In the genomic region with DNA sequence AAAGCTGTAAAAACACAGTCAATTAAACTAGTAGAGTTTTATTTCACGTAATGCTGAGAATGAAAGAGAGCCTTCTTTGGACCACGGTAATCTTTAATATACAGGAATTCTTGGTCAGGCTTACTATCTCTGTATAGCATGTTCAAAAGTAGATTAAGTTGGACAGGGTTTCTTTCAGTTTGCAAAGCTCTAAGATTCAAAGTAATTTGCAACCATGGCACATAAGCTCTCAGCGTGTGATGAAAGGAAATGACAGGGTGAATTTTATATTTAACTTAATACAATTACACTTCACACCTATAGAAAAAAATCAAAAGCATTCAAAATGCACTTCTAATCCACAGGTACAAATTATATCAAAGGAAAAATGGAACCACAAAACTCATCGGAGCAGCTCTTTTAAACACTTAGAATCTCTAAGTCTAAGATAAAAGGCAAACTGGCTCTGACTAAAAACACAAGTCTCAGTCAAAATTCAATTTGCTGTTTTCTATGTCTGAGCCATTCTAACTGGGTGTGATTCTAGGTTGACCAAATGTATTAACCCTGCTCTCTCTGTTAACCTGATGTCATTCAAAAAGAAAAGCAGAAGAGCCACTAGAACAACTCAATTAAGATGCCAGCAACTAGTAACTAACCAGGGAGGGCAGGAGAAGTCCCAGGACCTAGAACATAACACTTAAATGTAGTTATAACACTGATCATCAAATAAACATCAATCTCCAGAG, we compare ENCODE assay signal across 15 cellular contexts.
DNase-seq lines count a peak whose midpoint lies in the region; ATAC-seq, FAIRE-seq and TF ChIP-seq lines count a peak whose summit lies in the region.
"Had no signal": no experiment of that assay in that cellular context is flagged by ENCODE, and none has a peak within 500 bp of the region (broad histone marks: within the 10 kb centered on the region; RNA-seq: fewer than 3 reads in every experiment).

No MANE protein-coding gene starts in this region.

- in situ Hi-C loops in gastrocnemius medialis (cut with MboI; ENCODE audit: low sequenced_read_pairs in 4 of 4): loop anchor here in 3 of 4 donors (5.0 to 25.0 kb wide), 2 partner anchors 107 kb away; no protein-coding TSS in a partner anchor

- H3K9ac ChIP-seq in endocrine pancreas (ENCODE audit: control insufficient read depth, insufficient read depth, low read length): no peak overlapping the region

- H3K27me3 ChIP-seq in endocrine pancreas (ENCODE audit: control insufficient read depth, insufficient read depth, low read length) (no peaks in the 10 kb centered on the region), gastrocnemius medialis (no peaks in the 10 kb centered on the region), small intestine (ENCODE audit: control insufficient read depth in 2 of 2, insufficient read depth in 2 of 2, low read length in 2 of 2) (no peaks in the 10 kb centered on the region)
- H3K27me3 ChIP-seq: ovary, upper lobe of left lung had no signal

- TF ChIP-seq CTCF in gastrocnemius medialis (IDR thresholded peaks at IDR 0.05 in 4 of 5, conservative IDR thresholded peaks at IDR 0.05 in 1 of 5): no peak

- intact Hi-C loops in gastrocnemius medialis (cut with DNase I; ENCODE audit: low total_unique reads): loop anchor here (5.0 kb wide), 1 partner anchor 202 kb away; no protein-coding TSS in a partner anchor

- H3K27me3 Mint-ChIP-seq in activated T-cell treated with anti-CD3 and anti-CD28 coated beads, Interleukin-2, amount 50 U/mL, for 24 hours: no peaks in the 10 kb centered on the region
- H3K27me3 Mint-ChIP-seq in IgD-negative memory B cell: no peaks in the 10 kb centered on the region
- H3K27me3 Mint-ChIP-seq in effector memory CD8-positive, alpha-beta T cell: no peaks in the 10 kb centered on the region

- ATAC-seq in gastrocnemius medialis: no peak
- no peak for ATAC-seq in effector memory CD8-positive, alpha-beta T cell (replicated peaks)

- H3K4me1 Mint-ChIP-seq in activated T-cell treated with anti-CD3 and anti-CD28 coated beads, Interleukin-2, amount 50 U/mL, for 24 hours (ENCODE audit: low read depth): peaks cover 56% of the 10 kb centered on the region
- H3K4me1 Mint-ChIP-seq in IgD-negative memory B cell: peaks cover 39 to 49% (median 46%) of the 10 kb centered on the region in 3 donors
- H3K4me1 Mint-ChIP-seq in effector memory CD8-positive, alpha-beta T cell (ENCODE audit: low read depth in 2 of 2): peaks cover 12 to 15% of the 10 kb centered on the region in 2 donors

- no peaks in the 10 kb centered on the region for H3K36me3 ChIP-seq in endocrine pancreas (ENCODE audit: control insufficient read depth, insufficient read depth, low read length)
- no peaks in the 10 kb centered on the region for H3K36me3 ChIP-seq in gastrocnemius medialis
- H3K36me3 ChIP-seq in small intestine (ENCODE audit: control insufficient read depth in 2 of 2, insufficient read depth in 2 of 2, low read length in 2 of 2): no peaks in the 10 kb centered on the region
- H3K36me3 ChIP-seq: ovary, upper lobe of left lung had no signal

- 72 to 83% (median 75%) methylated on average over 4 of the region's 4 CpGs for WGBS in small intestine, 3 donors

- H3K4me1 ChIP-seq in endocrine pancreas (ENCODE audit: control insufficient read depth, insufficient read depth, low read length) (peaks cover 52% of the 10 kb centered on the region), gastrocnemius medialis (peaks cover 46 to 64% of the 10 kb centered on the region in 2 donors), small intestine (ENCODE audit: control insufficient read depth in 2 of 2, insufficient read depth in 1 of 2, low read depth in 1 of 2, low read length in 1 of 2) (peaks cover 0 to 23% of the 10 kb centered on the region in 2 donors)

- H3K27ac Mint-ChIP-seq in activated T-cell treated with anti-CD3 and anti-CD28 coated beads, Interleukin-2, amount 50 U/mL, for 24 hours: peak overlapping the region; percentile 76
- peak overlapping the region in 2 of 3 donors; percentile 23 to 71 for H3K27ac Mint-ChIP-seq in IgD-negative memory B cell
- H3K27ac Mint-ChIP-seq in effector memory CD8-positive, alpha-beta T cell: no peak overlapping the region

- H3K36me3 Mint-ChIP-seq in activated T-cell treated with anti-CD3 and anti-CD28 coated beads, Interleukin-2, amount 50 U/mL, for 24 hours (ENCODE audit: low read depth): no peaks in the 10 kb centered on the region
- H3K36me3 Mint-ChIP-seq in IgD-negative memory B cell: no peaks in the 10 kb centered on the region
- no peaks in the 10 kb centered on the region for H3K36me3 Mint-ChIP-seq in effector memory CD8-positive, alpha-beta T cell (ENCODE audit: insufficient read depth)

- no peak for FAIRE-seq in small intestine (lab: Jason Lieb, UNC)

- H3K9me3 ChIP-seq in endocrine pancreas (ENCODE audit: control insufficient read depth, low read length) (no peaks in the 10 kb centered on the region), gastrocnemius medialis (no peaks in the 10 kb centered on the region), small intestine (ENCODE audit: control insufficient read depth, low read depth) (no peaks in the 10 kb centered on the region)
- H3K9me3 ChIP-seq: ovary, upper lobe of left lung had no signal

- H3K27ac ChIP-seq in gastrocnemius medialis (peak overlapping the region in 3 of 4 donors; percentile 4 to 62 (median 10)), small intestine (ENCODE audit: low read depth in 1 of 2, low read length in 1 of 2) (no peak overlapping the region)
- H3K27ac ChIP-seq: ovary had no signal

- peak overlapping the region; percentile 71 for H3K4me3 ChIP-seq in endocrine pancreas (ENCODE audit: control insufficient read depth, insufficient read depth, low read length)
- H3K4me3 ChIP-seq in gastrocnemius medialis: no peak overlapping the region
- no peak overlapping the region for H3K4me3 ChIP-seq in small intestine (ENCODE audit: low read depth in 1 of 2, low read length in 2 of 2)
- H3K4me3 ChIP-seq: ovary, upper lobe of left lung had no signal

- peak overlapping the region; percentile 58 for H3K4me3 Mint-ChIP-seq in activated T-cell treated with anti-CD3 and anti-CD28 coated beads, Interleukin-2, amount 50 U/mL, for 24 hours
- H3K4me3 Mint-ChIP-seq in IgD-negative memory B cell: peak overlapping the region in 2 of 4 donors; percentile 66 to 73
- H3K4me3 Mint-ChIP-seq in effector memory CD8-positive, alpha-beta T cell: no peak overlapping the region

- no peak for TF ChIP-seq POLR2A in gastrocnemius medialis (IDR thresholded peaks at IDR 0.05)

- DNase-seq in activated T-cell treated with anti-CD3 and anti-CD28 coated beads, Interleukin-2, amount 50 U/mL, for 24 hours: no peak
- DNase-seq in activated T-cell treated with anti-CD3 and anti-CD28 coated beads, Interleukin-2, amount 50 U/mL, for 48 hours: no peak
- DNase-seq in gastrocnemius medialis (no peak), small intestine (no peak), NCI-H748 treated with DMSO at 0.1 percent for 48 hours (lab: John Stamatoyannopoulos, UW) (no peak)
- DNase-seq in effector memory CD8-positive, alpha-beta T cell: no peak
- DNase-seq: activated CD8-positive, alpha-beta memory T cell treated with anti-CD3 and anti-CD28 coated beads for 24 hours; amygdala; cortex of kidney; DMS153; NCI-H1048; ovary had no signal

- H3K9me3 Mint-ChIP-seq in activated T-cell treated with anti-CD3 and anti-CD28 coated beads, Interleukin-2, amount 50 U/mL, for 24 hours: no peaks in the 10 kb centered on the region
- no peaks in the 10 kb centered on the region for H3K9me3 Mint-ChIP-seq in IgD-negative memory B cell
- no peaks in the 10 kb centered on the region for H3K9me3 Mint-ChIP-seq in effector memory CD8-positive, alpha-beta T cell

Comparison
In these comparisons a context has a peak if more than half of its experiments do, and no peak if none do; other contexts are left out.
1. H3K27ac Mint-ChIP-seq: peak in activated T-cell treated with anti-CD3 and anti-CD28 coated beads, Interleukin-2, amount 50 U/mL, for 24 hours (single experiment) and IgD-negative memory B cell (2 of 3); none in effector memory CD8-positive, alpha-beta T cell (0 of 2).
2. H3K27ac ChIP-seq: peak in gastrocnemius medialis (3 of 4); none in small intestine (0 of 2).